8 cellular contexts compared by ENCODE assay signal in genomic region chr13:48783831-48784230, GRCh38.
"Had no signal": no experiment of that assay in that cellular context is flagged by ENCODE, and none has a peak within 500 bp of the region (broad histone marks: within the 10 kb centered on the region; RNA-seq: fewer than 3 reads in every experiment).

No MANE protein-coding gene starts in this region.

- DNase-seq: activated B cell treated with CpG ODN at 0.5 μM for 24 hours; activated CD4-positive, alpha-beta T cell treated with anti-CD3 and anti-CD28 coated beads, Interleukin-2, amount 10 ng/mL, durations not matched to agents 7 days and 5 days; activated T-cell treated with anti-CD3 and anti-CD28 coated beads for 4 hours; effector memory CD4-positive, alpha-beta T cell; stimulated activated CD4-positive, alpha-beta T cell treated with anti-CD3 and anti-CD28 coated beads, Interleukin-4, amount 100 ng/mL, for 1 hour; stimulated activated CD8-positive, alpha-beta memory T cell treated with anti-CD3 and anti-CD28 coated beads, Interleukin-4, amount 100 ng/mL, for 48 hours; stimulated activated naive CD8-positive, alpha-beta T cell treated with anti-CD3 and anti-CD28 coated beads, Interleukin-15, Interleukin-2, amounts not matched to agents 100 U/mL and 50 U/mL, for 24 hours; T-helper 17 cell had no signal

- ATAC-seq: stimulated activated naive CD8-positive, alpha-beta T cell treated with anti-CD3 and anti-CD28 coated beads, Interleukin-15, Interleukin-2, amounts not matched to agents 100 U/mL and 50 U/mL, for 24 hours; T-helper 17 cell had no signal
